ENCODE assay signal across 1 cellular context in the genomic region with DNA sequence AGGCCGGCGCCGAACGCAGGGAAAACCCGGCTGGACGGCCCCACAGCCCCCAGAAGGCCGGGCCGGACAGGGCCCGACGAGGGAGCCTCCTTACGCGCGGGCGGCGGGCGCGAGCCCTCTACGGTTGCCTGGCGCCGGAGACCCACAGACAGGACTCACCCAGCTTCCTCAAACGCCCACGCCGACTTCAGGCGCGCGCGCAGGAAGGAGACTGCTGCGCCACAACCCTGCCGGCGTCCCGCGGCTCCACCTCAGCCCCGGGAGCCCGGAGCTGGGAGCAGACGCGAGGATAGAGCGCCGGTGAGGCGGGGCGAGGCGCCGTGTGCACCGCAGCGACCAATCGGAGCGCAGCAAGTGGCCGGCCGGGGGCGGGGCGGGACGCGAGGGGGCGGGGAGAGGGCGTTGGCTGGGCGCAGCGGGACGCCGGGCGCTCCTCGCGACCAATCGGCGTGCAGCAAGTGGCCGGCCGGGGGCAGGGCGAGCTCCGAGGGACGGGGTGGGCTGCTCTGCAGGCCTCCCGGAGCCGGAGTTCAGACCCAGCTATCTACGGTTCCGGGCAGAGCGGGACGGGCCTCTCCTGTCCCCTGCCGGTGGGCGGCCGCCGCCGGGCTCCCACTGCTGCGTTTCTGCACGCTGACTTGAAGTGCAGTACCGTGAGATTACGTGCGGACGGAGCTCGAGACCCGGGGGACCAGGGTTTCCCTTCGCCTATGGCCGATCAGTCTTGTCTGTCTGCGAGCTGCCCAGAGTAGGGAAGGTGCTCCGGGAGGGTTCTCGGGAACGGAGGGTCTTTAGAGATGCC.
TF ChIP-seq lines count a peak whose summit lies in the region.

Gene TMEM50B (minus strand): TSS at position 296 of the 802 bp plus-strand sequence. CDS start 11,089 bp downstream, outside the sequence.

TF ChIP-seq in GM12878, 131 proteins besides CTCF, POLR2A, EP300 and RAD21 (continued from another document and continues in another):
- TF ChIP-seq USF1 (IDR thresholded peaks at IDR 0.05; ENCODE audit: borderline replicate concordance, extremely low read length, insufficient read depth, low read depth, low read length) (peak; percentile 5), ZBED1 (IDR thresholded peaks at IDR 0.05; ENCODE audit: borderline replicate concordance) (no peak), NR2C1 (IDR thresholded peaks at IDR 0.05) (no peak), PBX3 (IDR thresholded peaks at IDR 0.05; ENCODE audit: insufficient replicate concordance, low read depth, low read length) (no peak), PAX8 (IDR thresholded peaks at IDR 0.05) (no peak), RBBP5 (conservative IDR thresholded peaks at IDR 0.05) (no peak), IRF3 (IDR thresholded peaks at IDR 0.05) (no peak), YY1 (IDR thresholded peaks at IDR 0.05; ENCODE audit: low read depth, low read length) (peak; percentile 82; the same call in 1 of the 2 replicates), MTA2 (IDR thresholded peaks at IDR 0.05; ENCODE audit: low read depth) (no peak), TAF1 (IDR thresholded peaks at IDR 0.05; ENCODE audit: borderline replicate concordance, low read depth, low read length) (peak; percentile 78; the same call in 1 of the 2 replicates), SMAD1 (IDR thresholded peaks at IDR 0.05; ENCODE audit: low read depth, partially characterized antibody) (no peak), IKZF2 (IDR thresholded peaks at IDR 0.05) (peak in 1 of 2 experiments; percentile 27; a peak in 1 of 4 replicates), GATAD2B (conservative IDR thresholded peaks at IDR 0.05; ENCODE audit: low read depth) (peak; percentile 22; the same call in 1 of the 2 replicates), PKNOX1 (IDR thresholded peaks at IDR 0.05) (peak; percentile 47; the same call in 1 of the 2 replicates), NR2F1 (conservative IDR thresholded peaks at IDR 0.05) (0 out of 2 replicates have a peak, but pooled peaks have one; percentile 18), SIN3A (IDR thresholded peaks at IDR 0.05; ENCODE audit: low read depth, low read length) (peak; percentile 85), CBX3 (IDR thresholded peaks at IDR 0.05; ENCODE audit: borderline replicate concordance, low read depth) (no peak), CBX5 (IDR thresholded peaks at IDR 0.05; ENCODE audit: low read depth) (no peak), FOXM1 (IDR thresholded peaks at IDR 0.05; ENCODE audit: low read depth, low read length) (no peak), BRCA1 (IDR thresholded peaks at IDR 0.05; ENCODE audit: low read depth, low read length) (no peak), JUND (IDR thresholded peaks at IDR 0.05; ENCODE audit: low read depth, low read length) (no peak; the same call in 1 of the 2 replicates), BACH1 (IDR thresholded peaks at IDR 0.05; ENCODE audit: borderline replicate concordance) (peak; percentile 65; the same call in 1 of the 2 replicates), SMARCA5 (IDR thresholded peaks at IDR 0.05) (0 out of 2 replicates have a peak, but pooled peaks have one; percentile 45), RFX5 (IDR thresholded peaks at IDR 0.05; ENCODE audit: low read depth, low read length) (0 out of 2 replicates have a peak, but pooled peaks have one; percentile 47), HSF1 (IDR thresholded peaks at IDR 0.05; ENCODE audit: low read depth, low read length) (no peak), SPI1 (IDR thresholded peaks at IDR 0.05; ENCODE audit: borderline replicate concordance, insufficient read depth, low read depth, low read length) (peak; percentile 32; the same call in 1 of the 2 replicates), BCL11A (IDR thresholded peaks at IDR 0.05; ENCODE audit: low read depth, low read length) (no peak), NFXL1 (IDR thresholded peaks at IDR 0.05; ENCODE audit: borderline replicate concordance) (no peak), ZSCAN29 (IDR thresholded peaks at IDR 0.05) (no peak), KAT2A (conservative IDR thresholded peaks at IDR 0.05; ENCODE audit: control insufficient read depth, low read depth, low read length) (no peak)
- TF ChIP-seq, protein P1, sequence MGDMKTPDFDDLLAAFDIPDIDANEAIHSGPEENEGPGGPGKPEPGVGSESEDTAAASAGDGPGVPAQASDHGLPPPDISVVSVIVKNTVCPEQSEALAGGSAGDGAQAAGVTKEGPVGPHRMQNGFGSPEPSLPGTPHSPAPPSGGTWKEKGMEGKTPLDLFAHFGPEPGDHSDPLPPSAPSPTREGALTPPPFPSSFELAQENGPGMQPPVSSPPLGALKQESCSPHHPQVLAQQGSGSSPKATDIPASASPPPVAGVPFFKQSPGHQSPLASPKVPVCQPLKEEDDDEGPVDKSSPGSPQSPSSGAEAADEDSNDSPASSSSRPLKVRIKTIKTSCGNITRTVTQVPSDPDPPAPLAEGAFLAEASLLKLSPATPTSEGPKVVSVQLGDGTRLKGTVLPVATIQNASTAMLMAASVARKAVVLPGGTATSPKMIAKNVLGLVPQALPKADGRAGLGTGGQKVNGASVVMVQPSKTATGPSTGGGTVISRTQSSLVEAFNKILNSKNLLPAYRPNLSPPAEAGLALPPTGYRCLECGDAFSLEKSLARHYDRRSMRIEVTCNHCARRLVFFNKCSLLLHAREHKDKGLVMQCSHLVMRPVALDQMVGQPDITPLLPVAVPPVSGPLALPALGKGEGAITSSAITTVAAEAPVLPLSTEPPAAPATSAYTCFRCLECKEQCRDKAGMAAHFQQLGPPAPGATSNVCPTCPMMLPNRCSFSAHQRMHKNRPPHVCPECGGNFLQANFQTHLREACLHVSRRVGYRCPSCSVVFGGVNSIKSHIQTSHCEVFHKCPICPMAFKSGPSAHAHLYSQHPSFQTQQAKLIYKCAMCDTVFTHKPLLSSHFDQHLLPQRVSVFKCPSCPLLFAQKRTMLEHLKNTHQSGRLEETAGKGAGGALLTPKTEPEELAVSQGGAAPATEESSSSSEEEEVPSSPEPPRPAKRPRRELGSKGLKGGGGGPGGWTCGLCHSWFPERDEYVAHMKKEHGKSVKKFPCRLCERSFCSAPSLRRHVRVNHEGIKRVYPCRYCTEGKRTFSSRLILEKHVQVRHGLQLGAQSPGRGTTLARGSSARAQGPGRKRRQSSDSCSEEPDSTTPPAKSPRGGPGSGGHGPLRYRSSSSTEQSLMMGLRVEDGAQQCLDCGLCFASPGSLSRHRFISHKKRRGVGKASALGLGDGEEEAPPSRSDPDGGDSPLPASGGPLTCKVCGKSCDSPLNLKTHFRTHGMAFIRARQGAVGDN (IDR thresholded peaks at IDR 0.05): peak; percentile 32
- TF ChIP-seq, protein P2, sequence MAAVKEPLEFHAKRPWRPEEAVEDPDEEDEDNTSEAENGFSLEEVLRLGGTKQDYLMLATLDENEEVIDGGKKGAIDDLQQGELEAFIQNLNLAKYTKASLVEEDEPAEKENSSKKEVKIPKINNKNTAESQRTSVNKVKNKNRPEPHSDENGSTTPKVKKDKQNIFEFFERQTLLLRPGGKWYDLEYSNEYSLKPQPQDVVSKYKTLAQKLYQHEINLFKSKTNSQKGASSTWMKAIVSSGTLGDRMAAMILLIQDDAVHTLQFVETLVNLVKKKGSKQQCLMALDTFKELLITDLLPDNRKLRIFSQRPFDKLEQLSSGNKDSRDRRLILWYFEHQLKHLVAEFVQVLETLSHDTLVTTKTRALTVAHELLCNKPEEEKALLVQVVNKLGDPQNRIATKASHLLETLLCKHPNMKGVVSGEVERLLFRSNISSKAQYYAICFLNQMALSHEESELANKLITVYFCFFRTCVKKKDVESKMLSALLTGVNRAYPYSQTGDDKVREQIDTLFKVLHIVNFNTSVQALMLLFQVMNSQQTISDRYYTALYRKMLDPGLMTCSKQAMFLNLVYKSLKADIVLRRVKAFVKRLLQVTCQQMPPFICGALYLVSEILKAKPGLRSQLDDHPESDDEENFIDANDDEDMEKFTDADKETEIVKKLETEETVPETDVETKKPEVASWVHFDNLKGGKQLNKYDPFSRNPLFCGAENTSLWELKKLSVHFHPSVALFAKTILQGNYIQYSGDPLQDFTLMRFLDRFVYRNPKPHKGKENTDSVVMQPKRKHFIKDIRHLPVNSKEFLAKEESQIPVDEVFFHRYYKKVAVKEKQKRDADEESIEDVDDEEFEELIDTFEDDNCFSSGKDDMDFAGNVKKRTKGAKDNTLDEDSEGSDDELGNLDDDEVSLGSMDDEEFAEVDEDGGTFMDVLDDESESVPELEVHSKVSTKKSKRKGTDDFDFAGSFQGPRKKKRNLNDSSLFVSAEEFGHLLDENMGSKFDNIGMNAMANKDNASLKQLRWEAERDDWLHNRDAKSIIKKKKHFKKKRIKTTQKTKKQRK (IDR thresholded peaks at IDR 0.05; ENCODE audit: low read depth, low read length): no peak
- TF ChIP-seq, protein P3, sequence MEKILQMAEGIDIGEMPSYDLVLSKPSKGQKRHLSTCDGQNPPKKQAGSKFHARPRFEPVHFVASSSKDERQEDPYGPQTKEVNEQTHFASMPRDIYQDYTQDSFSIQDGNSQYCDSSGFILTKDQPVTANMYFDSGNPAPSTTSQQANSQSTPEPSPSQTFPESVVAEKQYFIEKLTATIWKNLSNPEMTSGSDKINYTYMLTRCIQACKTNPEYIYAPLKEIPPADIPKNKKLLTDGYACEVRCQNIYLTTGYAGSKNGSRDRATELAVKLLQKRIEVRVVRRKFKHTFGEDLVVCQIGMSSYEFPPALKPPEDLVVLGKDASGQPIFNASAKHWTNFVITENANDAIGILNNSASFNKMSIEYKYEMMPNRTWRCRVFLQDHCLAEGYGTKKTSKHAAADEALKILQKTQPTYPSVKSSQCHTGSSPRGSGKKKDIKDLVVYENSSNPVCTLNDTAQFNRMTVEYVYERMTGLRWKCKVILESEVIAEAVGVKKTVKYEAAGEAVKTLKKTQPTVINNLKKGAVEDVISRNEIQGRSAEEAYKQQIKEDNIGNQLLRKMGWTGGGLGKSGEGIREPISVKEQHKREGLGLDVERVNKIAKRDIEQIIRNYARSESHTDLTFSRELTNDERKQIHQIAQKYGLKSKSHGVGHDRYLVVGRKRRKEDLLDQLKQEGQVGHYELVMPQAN (conservative IDR thresholded peaks at IDR 0.05): peak; percentile 55
- TF ChIP-seq, protein P4, sequence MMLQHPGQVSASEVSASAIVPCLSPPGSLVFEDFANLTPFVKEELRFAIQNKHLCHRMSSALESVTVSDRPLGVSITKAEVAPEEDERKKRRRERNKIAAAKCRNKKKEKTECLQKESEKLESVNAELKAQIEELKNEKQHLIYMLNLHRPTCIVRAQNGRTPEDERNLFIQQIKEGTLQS (IDR thresholded peaks at IDR 0.05; ENCODE audit: borderline replicate concordance, extremely low read depth, low read depth, low read length): no peak
